14 cellular contexts compared by ENCODE assay signal in the genomic region with DNA sequence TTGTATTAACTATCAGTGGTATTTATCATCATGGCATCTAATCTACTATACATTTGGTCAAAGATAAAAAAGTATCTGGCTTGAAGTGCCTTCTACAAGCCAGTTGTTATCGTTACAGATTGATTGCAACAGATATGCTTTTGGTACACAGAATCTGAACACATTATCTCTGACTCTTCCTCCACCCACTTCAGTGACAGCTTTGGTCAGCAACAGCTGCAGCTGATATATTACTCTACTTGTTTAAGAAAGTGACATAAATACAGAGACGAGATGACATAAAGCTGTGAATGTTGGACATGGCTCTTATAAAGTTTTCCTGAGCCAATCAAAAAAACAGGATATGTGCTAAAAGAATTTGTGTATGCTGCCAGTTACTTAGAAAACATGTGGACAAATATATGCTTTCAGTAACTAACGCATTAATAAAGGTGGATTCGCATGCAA.
DNase-seq lines count a peak whose midpoint lies in the region; TF ChIP-seq lines count a peak whose summit lies in the region.
"Had no signal": no experiment of that assay in that cellular context is flagged by ENCODE, and none has a peak within 500 bp of the region (broad histone marks: within the 10 kb centered on the region; RNA-seq: fewer than 3 reads in every experiment).

No MANE protein-coding gene starts in this region.

- TF ChIP-seq RAD21 in SK-N-SH (IDR thresholded peaks at IDR 0.05; ENCODE audit: low read length), result no peak

- CTCF ChIA-PET in SK-N-SH (lab: Yijun Ruan, JAX), result interaction anchor here (0.8 kb wide), 2 partner anchors 14 to 560 kb away, joined by 4 read pairs; no protein-coding TSS in a partner anchor

- no peak overlapping the region for H3K4me2 ChIP-seq in SK-N-SH
- peak overlapping the region; percentile 32 for H3K4me2 ChIP-seq in skeletal muscle satellite cell (ENCODE audit: low read length)

- H3K4me1 ChIP-seq in SK-N-SH (ENCODE audit: control insufficient read depth in 1 of 2, insufficient read depth in 2 of 2, low read depth in 1 of 2, low read length in 1 of 2) (peaks cover 0 to 10% of the 10 kb centered on the region in 2 experiments; a peak in 2 of 4 replicates), skeletal muscle satellite cell (ENCODE audit: control insufficient read depth, insufficient read depth, low read length) (peaks cover 38% of the 10 kb centered on the region)

- no peaks in the 10 kb centered on the region for H3K9me3 Mint-ChIP-seq in activated CD4-positive, alpha-beta T cell treated with anti-CD3 and anti-CD28 coated beads, Interleukin-2, amount 10 ng/mL, durations not matched to agents 24 days and 14 days
- peaks cover 0 to 4% (median 0%) of the 10 kb centered on the region in 7 donors for H3K9me3 Mint-ChIP-seq in CD14-positive monocyte

- H3K9ac ChIP-seq in SK-N-SH (no peak overlapping the region), skeletal muscle satellite cell (ENCODE audit: low read depth, low read length) (no peak overlapping the region)
- H3K9ac ChIP-seq: GM23248 had no signal

- WGBS in SK-N-SH (ENCODE audit: low lambda C conversion rate), result 69% methylated on average over 4 of the region's 4 CpGs

- H3K27ac Mint-ChIP-seq in activated CD4-positive, alpha-beta T cell treated with anti-CD3 and anti-CD28 coated beads, Interleukin-2, amount 10 ng/mL, durations not matched to agents 24 days and 14 days, result no peak overlapping the region
- no peak overlapping the region for H3K27ac Mint-ChIP-seq in CD14-positive monocyte

- peak overlapping the region; percentile 30 for H3K4me3 Mint-ChIP-seq in activated CD4-positive, alpha-beta T cell treated with anti-CD3 and anti-CD28 coated beads, Interleukin-2, amount 10 ng/mL, durations not matched to agents 24 days and 14 days
- no peak overlapping the region for H3K4me3 Mint-ChIP-seq in CD14-positive monocyte

- in situ Hi-C loops in KBM-7 (cut with MboI; ENCODE audit: low pct_unique_long_range_greater_than_20kb, low sequenced_read_pairs), result no loop called here

- DNase-seq in activated CD4-positive, alpha-beta T cell treated with anti-CD3 and anti-CD28 coated beads, Interleukin-2, amount 10 ng/mL, durations not matched to agents 24 days and 14 days, result peak; percentile 51
- no peak for DNase-seq in activated CD4-positive, alpha-beta T cell treated with anti-CD3 and anti-CD28 coated beads for 4 hours
- DNase-seq in SK-N-SH (no peak), fibroblast of pulmonary artery (ENCODE audit: low read depth) (peak; percentile 67), NCI-H2227 treated with DMSO at 0.1 percent for 48 hours (lab: John Stamatoyannopoulos, UW) (no peak), KBM-7 (no peak), CD14-positive monocyte (ENCODE audit: low spot score) (no peak)
- DNase-seq: DMS53, GM23248, Right ventricle myocardium superior, sigmoid colon, transverse colon had no signal

- H2AFZ ChIP-seq in SK-N-SH (ENCODE audit: low read depth), result no peak overlapping the region
- H2AFZ ChIP-seq: GM23248 had no signal

- H4K20me1 ChIP-seq in SK-N-SH (ENCODE audit: insufficient read depth), result no peaks in the 10 kb centered on the region

- no peaks in the 10 kb centered on the region for H3K27me3 ChIP-seq in SK-N-SH (ENCODE audit: insufficient read depth)
- no peaks in the 10 kb centered on the region for H3K27me3 ChIP-seq in skeletal muscle satellite cell (ENCODE audit: control insufficient read depth, insufficient read depth, low read length)
- H3K27me3 ChIP-seq: sigmoid colon, transverse colon had no signal

- H3K27ac ChIP-seq in SK-N-SH (ENCODE audit: low read depth in 2 of 2, low read length in 1 of 2), result peak overlapping the region in 1 of 2 experiments; percentile 3; a peak in 1 of 4 replicates
- H3K27ac ChIP-seq: GM23248 had no signal

- H3K36me3 ChIP-seq in SK-N-SH (replicated peaks in 1 of 2; ENCODE audit: control insufficient read depth in 1 of 2, insufficient read depth in 2 of 2, low read length in 1 of 2) (no peaks in the 10 kb centered on the region), skeletal muscle satellite cell (ENCODE audit: insufficient read depth, low read length) (no peaks in the 10 kb centered on the region)
- H3K36me3 ChIP-seq: sigmoid colon, transverse colon had no signal

- TF ChIP-seq EP300 in SK-N-SH (IDR thresholded peaks at IDR 0.05; ENCODE audit: borderline replicate concordance in 1 of 2, low read depth in 1 of 2, low read length in 1 of 2), result peak in 1 of 2 experiments; percentile 63; a peak in 1 of 4 replicates

- POLR2A ChIA-PET in SK-N-SH (lab: Yijun Ruan, JAX), result no interaction called here

- no peaks in the 10 kb centered on the region for H3K27me3 Mint-ChIP-seq in activated CD4-positive, alpha-beta T cell treated with anti-CD3 and anti-CD28 coated beads, Interleukin-2, amount 10 ng/mL, durations not matched to agents 24 days and 14 days
- peaks cover 0 to 4% (median 0%) of the 10 kb centered on the region in 3 donors for H3K27me3 Mint-ChIP-seq in CD14-positive monocyte (ENCODE audit: low read depth in 3 of 3)

- no peaks in the 10 kb centered on the region for H3K9me3 ChIP-seq in SK-N-SH
- no peaks in the 10 kb centered on the region for H3K9me3 ChIP-seq in skeletal muscle satellite cell (replicated peaks; ENCODE audit: low read length)
- H3K9me3 ChIP-seq: sigmoid colon, transverse colon had no signal

- no peaks in the 10 kb centered on the region for H3K9me2 ChIP-seq in SK-N-SH

- H3K79me2 ChIP-seq in SK-N-SH (ENCODE audit: insufficient read depth), result peaks cover 51% of the 10 kb centered on the region

- intact Hi-C loops in activated CD4-positive, alpha-beta T cell treated with anti-CD3 and anti-CD28 coated beads, Interleukin-2, amount 10 ng/mL, durations not matched to agents 24 days and 14 days (cut with micrococcal nuclease), result loop anchor here (10.0 kb wide), 1 partner anchor 957 kb away; no protein-coding TSS in a partner anchor
- intact Hi-C loops in CD14-positive monocyte (cut with micrococcal nuclease), result no loop called here

- TF ChIP-seq CTCF in SK-N-SH (IDR thresholded peaks at IDR 0.05) (no peak), fibroblast of pulmonary artery (IDR thresholded peaks at IDR 0.05; ENCODE audit: low read length, missing control alignments) (no peak), CD14-positive monocyte (IDR thresholded peaks at IDR 0.05) (no peak)

- peaks cover 4% of the 10 kb centered on the region for H3F3A ChIP-seq in SK-N-SH (replicated peaks; ENCODE audit: insufficient read depth)

- peaks cover 57% of the 10 kb centered on the region for H3K4me1 Mint-ChIP-seq in activated CD4-positive, alpha-beta T cell treated with anti-CD3 and anti-CD28 coated beads, Interleukin-2, amount 10 ng/mL, durations not matched to agents 24 days and 14 days
- peaks cover 29% of the 10 kb centered on the region for H3K4me1 Mint-ChIP-seq in CD14-positive monocyte

- H3K36me3 Mint-ChIP-seq in activated CD4-positive, alpha-beta T cell treated with anti-CD3 and anti-CD28 coated beads, Interleukin-2, amount 10 ng/mL, durations not matched to agents 24 days and 14 days (ENCODE audit: low read depth), result peaks cover 14% of the 10 kb centered on the region
- H3K36me3 Mint-ChIP-seq in CD14-positive monocyte, result no peaks in the 10 kb centered on the region

- H3K4me3 ChIP-seq in SK-N-SH (ENCODE audit: low read depth in 2 of 2, low read length in 1 of 2) (no peak overlapping the region), fibroblast of pulmonary artery (replicated peaks; ENCODE audit: low read depth, low read length) (no peak overlapping the region), skeletal muscle satellite cell (ENCODE audit: low read length) (no peak overlapping the region)
- H3K4me3 ChIP-seq: GM12878, GM23248, sigmoid colon, transverse colon had no signal

TF ChIP-seq in SK-N-SH, 30 proteins besides CTCF, POLR2A, EP300 and RAD21:
- TF ChIP-seq TCF12 (IDR thresholded peaks at IDR 0.05) (no peak), GATA2 (CRISPR knock-in tag; IDR thresholded peaks at IDR 0.05) (peak; percentile 68)

Comparison
In these comparisons a context has a peak if more than half of its experiments do, and no peak if none do; other contexts are left out.
1. DNase-seq: peak in activated CD4-positive, alpha-beta T cell treated with anti-CD3 and anti-CD28 coated beads, Interleukin-2, amount 10 ng/mL, durations not matched to agents 24 days and 14 days (single experiment) and fibroblast of pulmonary artery (single experiment); none in activated CD4-positive, alpha-beta T cell treated with anti-CD3 and anti-CD28 coated beads for 4 hours (0 of 2), SK-N-SH (single experiment), NCI-H2227 treated with DMSO at 0.1 percent for 48 hours (single experiment), KBM-7 (single experiment) and CD14-positive monocyte (single experiment).